25 cellular contexts compared by ENCODE assay signal in genomic region chr2:121340926-121341325, GRCh38. TPM values are rescaled to one million over a fixed set of nuclear protein-coding genes. Genes with fewer than 3 reads are reported as not detected.
DNase-seq lines count a peak whose midpoint lies in the region; ATAC-seq and TF ChIP-seq lines count a peak whose summit lies in the region.
"Had no signal": no experiment of that assay in that cellular context is flagged by ENCODE, and none has a peak within 500 bp of the region (broad histone marks: within the 10 kb centered on the region; RNA-seq: fewer than 3 reads in every experiment).

No MANE protein-coding gene starts in this region.

- no peak for DNase-seq in activated naive CD4-positive, alpha-beta T cell treated with anti-CD3 and anti-CD28 coated beads, Interleukin-2, amount 50 U/mL, for 72 hours (ENCODE audit: low spot score in 2 of 2)
- DNase-seq in activated naive CD4-positive, alpha-beta T cell (lab: John Stamatoyannopoulos, UW) = no peak
- DNase-seq in T-helper 17 cell (no peak), memory B cell (ENCODE audit: low spot score in 2 of 2) (no peak), erythroblast (lab: John Stamatoyannopoulos, UW) (no peak), transverse colon (no peak)
- DNase-seq in stimulated activated effector memory CD8-positive, alpha-beta T cell treated with anti-CD3 and anti-CD28 coated beads, Interleukin-12 subunit alpha, Interleukin-12 subunit beta, amount 100 ng/mL, for 72 hours (ENCODE audit: low spot score in 2 of 2) = no peak
- DNase-seq: AML-193; CD4-positive, alpha-beta T cell; COR-L47; GM23248; H9; NCI-H1048; NCI-H1417; NCI-H1694; NCI-H2029 treated with DMSO at 0.1 percent for 48 hours; NCI-H526 treated with DMSO at 0.1 percent for 48 hours; Right ventricle myocardium superior; RPMI8226 had no signal

- H3K27me3 ChIP-seq in transverse colon = no peaks in the 10 kb centered on the region
- H3K27me3 ChIP-seq: BLaER1 treated with 17β-estradiol and CSF1 and Interleukin-3, amounts not matched to agents 10 nM and 100 nM; SJSA1 had no signal

- H3K9me3 Mint-ChIP-seq in activated naive CD4-positive, alpha-beta T cell treated with anti-CD3 and anti-CD28 coated beads, Interleukin-2, amount 50 U/mL, for 72 hours = no peaks in the 10 kb centered on the region
- no peaks in the 10 kb centered on the region for H3K9me3 Mint-ChIP-seq in memory B cell
- H3K9me3 Mint-ChIP-seq in stimulated activated effector memory CD8-positive, alpha-beta T cell treated with anti-CD3 and anti-CD28 coated beads, Interleukin-12 subunit alpha, Interleukin-12 subunit beta, amount 100 ng/mL, for 72 hours = no peaks in the 10 kb centered on the region
- H3K9me3 Mint-ChIP-seq: CD4-positive, alpha-beta T cell; H9; IgD-negative memory B cell had no signal

- peaks cover 0 to 9% (median 3%) of the 10 kb centered on the region in 4 donors for H3K4me1 ChIP-seq in transverse colon
- H3K4me1 ChIP-seq: A549, SJSA1 had no signal

- H3K4me3 ChIP-seq in transverse colon = no peak overlapping the region
- H3K4me3 ChIP-seq: A549; BLaER1 treated with 17β-estradiol and CSF1 and Interleukin-3, amounts not matched to agents 10 nM and 100 nM; GM23248; SJSA1 had no signal

- TF ChIP-seq EP300 in transverse colon (IDR thresholded peaks at IDR 0.05; ENCODE audit: low read depth) = no peak

- no peak for ATAC-seq in activated naive CD4-positive, alpha-beta T cell treated with anti-CD3 and anti-CD28 coated beads, Interleukin-2, amount 50 U/mL, for 72 hours
- ATAC-seq in T-helper 17 cell (no peak), memory B cell (ENCODE audit: low read depth) (no peak), HG03460 (IDR thresholded peaks at IDR 0.05; ENCODE audit: unreplicated experiment) (no peak)
- ATAC-seq in stimulated activated effector memory CD8-positive, alpha-beta T cell treated with anti-CD3 and anti-CD28 coated beads, Interleukin-12 subunit alpha, Interleukin-12 subunit beta, amount 100 ng/mL, for 72 hours = no peak
- ATAC-seq: A549 had no signal

- peaks cover 5% of the 10 kb centered on the region for H3K4me1 Mint-ChIP-seq in T-helper 17 cell
- no peaks in the 10 kb centered on the region for H3K4me1 Mint-ChIP-seq in memory B cell
- no peaks in the 10 kb centered on the region for H3K4me1 Mint-ChIP-seq in stimulated activated effector memory CD8-positive, alpha-beta T cell treated with anti-CD3 and anti-CD28 coated beads, Interleukin-12 subunit alpha, Interleukin-12 subunit beta, amount 100 ng/mL, for 72 hours
- H3K4me1 Mint-ChIP-seq: IgD-negative memory B cell had no signal

- H3K36me3 ChIP-seq in transverse colon = peaks cover 0 to 16% (median 6%) of the 10 kb centered on the region in 4 donors

- in situ Hi-C loops in transverse colon (cut with MboI; ENCODE audit: low pct_ligation_motif_present in 1 of 4, low pct_unique_long_range_greater_than_20kb in 1 of 4, low sequenced_read_pairs in 3 of 4) = no loop called here

- H3K4me3 Mint-ChIP-seq in T-helper 17 cell (no peak overlapping the region), memory B cell (no peak overlapping the region)
- no peak overlapping the region for H3K4me3 Mint-ChIP-seq in stimulated activated effector memory CD8-positive, alpha-beta T cell treated with anti-CD3 and anti-CD28 coated beads, Interleukin-12 subunit alpha, Interleukin-12 subunit beta, amount 100 ng/mL, for 72 hours
- H3K4me3 Mint-ChIP-seq: CD4-positive, alpha-beta T cell; H9; IgD-negative memory B cell had no signal

- H3K27ac Mint-ChIP-seq in activated naive CD4-positive, alpha-beta T cell treated with anti-CD3 and anti-CD28 coated beads, Interleukin-2, amount 50 U/mL, for 72 hours = peak overlapping the region; percentile 22 to 83
- H3K27ac Mint-ChIP-seq in T-helper 17 cell = peak overlapping the region; percentile 85
- peak overlapping the region; percentile 26 for H3K27ac Mint-ChIP-seq in memory B cell
- H3K27ac Mint-ChIP-seq in stimulated activated effector memory CD8-positive, alpha-beta T cell treated with anti-CD3 and anti-CD28 coated beads, Interleukin-12 subunit alpha, Interleukin-12 subunit beta, amount 100 ng/mL, for 72 hours = peak overlapping the region; percentile 81
- H3K27ac Mint-ChIP-seq: CD4-positive, alpha-beta T cell had no signal

- intact Hi-C loops in transverse colon (cut with DNase I; ENCODE audit: low total_unique reads) = loop anchor here (5.0 kb wide), 2 partner anchors 214 to 1834 kb away; no protein-coding TSS in a partner anchor

- TF ChIP-seq POLR2A in erythroblast (IDR thresholded peaks at IDR 0.05; ENCODE audit: low read length) (no peak), transverse colon (IDR thresholded peaks at IDR 0.05) (no peak)

- no peaks in the 10 kb centered on the region for H3K9me3 ChIP-seq in T-helper 17 cell (ENCODE audit: control insufficient read depth, low read length, poor library complexity, severe bottlenecking)
- no peaks in the 10 kb centered on the region for H3K9me3 ChIP-seq in transverse colon
- H3K9me3 ChIP-seq: A549; BLaER1 treated with 17β-estradiol and CSF1 and Interleukin-3, amounts not matched to agents 10 nM and 100 nM; SJSA1 had no signal

- TF ChIP-seq CTCF in transverse colon (IDR thresholded peaks at IDR 0.05) = no peak

- 96 to 100% methylated on average over 1 to 4 of the region's 4 CpGs for WGBS in transverse colon (ENCODE audit: low coverage in 1 of 2), 2 donors

- H3K27me3 Mint-ChIP-seq in T-helper 17 cell = no peaks in the 10 kb centered on the region
- no peaks in the 10 kb centered on the region for H3K27me3 Mint-ChIP-seq in memory B cell
- H3K27me3 Mint-ChIP-seq: CD4-positive, alpha-beta T cell; IgD-negative memory B cell had no signal

- peaks cover 0 to 6% of the 10 kb centered on the region in 2 donors for H3K36me3 Mint-ChIP-seq in activated naive CD4-positive, alpha-beta T cell treated with anti-CD3 and anti-CD28 coated beads, Interleukin-2, amount 50 U/mL, for 72 hours
- H3K36me3 Mint-ChIP-seq in T-helper 17 cell (ENCODE audit: low read depth) (peaks cover 19% of the 10 kb centered on the region), memory B cell (peaks cover 29% of the 10 kb centered on the region)
- peaks cover 92% of the 10 kb centered on the region for H3K36me3 Mint-ChIP-seq in stimulated activated effector memory CD8-positive, alpha-beta T cell treated with anti-CD3 and anti-CD28 coated beads, Interleukin-12 subunit alpha, Interleukin-12 subunit beta, amount 100 ng/mL, for 72 hours

- no peak overlapping the region for H3K27ac ChIP-seq in transverse colon
- H3K27ac ChIP-seq: A549; BLaER1 treated with 17β-estradiol and CSF1 and Interleukin-3, amounts not matched to agents 10 nM and 100 nM; GM23248; KMS-11; SJSA1 had no signal

RNA-seq across cellular contexts. Expression of gene TFCP2L1, which starts 55.9 kb away (rescaled TPM):
- under 1 TPM in 1 of 2 donors, not detected in 1; 0.06 TPM for total RNA-seq in activated naive CD4-positive, alpha-beta T cell treated with anti-CD3 and anti-CD28 coated beads, Interleukin-2, amount 50 U/mL, for 72 hours
- total RNA-seq in T-helper 17 cell (under 1 TPM in 1 of 2 donors, not detected in 1; 0.02 TPM), transverse colon (100 to 1,000 TPM in 3 of 4 donors, 10 to 100 TPM in 1; 52.7 to 167 (median 146) TPM)
- total RNA-seq: GM23248, SJSA1 had no signal

Comparison
In these comparisons a context has a peak if more than half of its experiments do, and no peak if none do; other contexts are left out.
1. H3K27ac Mint-ChIP-seq: peak in every context shown above with its lines; median percentile 85 in T-helper 17 cell; 81 in stimulated activated effector memory CD8-positive, alpha-beta T cell treated with anti-CD3 and anti-CD28 coated beads, Interleukin-12 subunit alpha, Interleukin-12 subunit beta, amount 100 ng/mL, for 72 hours; 52 in activated naive CD4-positive, alpha-beta T cell treated with anti-CD3 and anti-CD28 coated beads, Interleukin-2, amount 50 U/mL, for 72 hours; 26 in memory B cell.
2. RNA of gene TFCP2L1, which starts 55.9 kb away (total RNA-seq): 52.7 to 167 TPM in transverse colon; 0.06 TPM in activated naive CD4-positive, alpha-beta T cell treated with anti-CD3 and anti-CD28 coated beads, Interleukin-2, amount 50 U/mL, for 72 hours and 0.02 TPM in T-helper 17 cell; every median in the first group is over 10 times any median in the second.